In genomic region chr9:13901176-13901575, GRCh38 we compare ENCODE assay signal across 34 cellular contexts.
DNase-seq lines count a peak whose midpoint lies in the region; ATAC-seq, FAIRE-seq and TF ChIP-seq lines count a peak whose summit lies in the region.
"Had no signal": no experiment of that assay in that cellular context is flagged by ENCODE, and none has a peak within 500 bp of the region (broad histone marks: within the 10 kb centered on the region; RNA-seq: fewer than 3 reads in every experiment).

No MANE protein-coding gene starts in this region.

- peak overlapping the region; percentile 89; the same call in 1 of the 2 replicates for H2AFZ ChIP-seq in H1 (ENCODE audit: low read length)
- H2AFZ ChIP-seq: PC-9 had no signal

- H3K23me2 ChIP-seq in H1 (ENCODE audit: low read depth, low read length): no peaks in the 10 kb centered on the region

- H3K4me3 Mint-ChIP-seq in nephron: no peak overlapping the region
- no peak overlapping the region for H3K4me3 Mint-ChIP-seq in activated CD4-positive, alpha-beta T cell treated with anti-CD3 and anti-CD28 coated beads for 36 hours
- H3K4me3 Mint-ChIP-seq: CD14-positive monocyte; CD8-positive, alpha-beta memory T cell; H9 had no signal

- no peak for FAIRE-seq in H1 (lab: Jason Lieb, UNC)
- FAIRE-seq: GM12892, GM19239, HTR-8/SVneo, K562 had no signal

- H3K36me3 Mint-ChIP-seq in nephron (ENCODE audit: low read depth): peaks cover 4% of the 10 kb centered on the region
- H3K36me3 Mint-ChIP-seq in activated CD4-positive, alpha-beta T cell treated with anti-CD3 and anti-CD28 coated beads for 36 hours (ENCODE audit: low read depth): no peaks in the 10 kb centered on the region
- H3K36me3 Mint-ChIP-seq: CD14-positive monocyte; CD8-positive, alpha-beta memory T cell had no signal

- H3K4ac ChIP-seq in H1 (replicated peaks; ENCODE audit: insufficient read length, low read depth, low read length): no peak overlapping the region

- no peak overlapping the region for H3K4me2 ChIP-seq in H1 (ENCODE audit: insufficient read depth in 1 of 2, low read depth in 2 of 2, low read length in 2 of 2)
- H3K4me2 ChIP-seq: PC-9 had no signal

- DNase-seq in heart left ventricle: no peak
- no peak for DNase-seq in Right ventricle myocardium inferior (ENCODE audit: missing footprints)
- DNase-seq in H1 (ENCODE audit: low read depth in 1 of 2, low spot score in 2 of 2): no peak
- DNase-seq in H4 (ENCODE audit: low spot score): no peak
- no peak for DNase-seq in activated CD4-positive, alpha-beta T cell treated with anti-CD3 and anti-CD28 coated beads for 36 hours
- no peak for DNase-seq in G401 (ENCODE audit: low spot score)
- DNase-seq: ACHN; BE2C; CD8-positive, alpha-beta memory T cell; DMS 273 treated with DMSO at 0.1 percent for 48 hours; DMS79; EL; GF-D8; H9; Kasumi-1; MV-4-11; NCI-H1105; NCI-H1436 treated with DMSO at 0.1 percent for 48 hours; NCI-H1930; NCI-H2107; NCI-H446; NCI-H524 treated with DMSO at 0.1 percent for 48 hours; NCI-H774; PC-9; SHP77 treated with DMSO at 0.1 percent for 48 hours had no signal

- no peaks in the 10 kb centered on the region for H3K36me3 ChIP-seq in heart left ventricle
- H3K36me3 ChIP-seq in H1 (ENCODE audit: control insufficient read depth in 2 of 4, insufficient read depth in 4 of 4, low read length in 3 of 4): no peaks in the 10 kb centered on the region
- H3K36me3 ChIP-seq in subcutaneous abdominal adipose tissue (ENCODE audit: control insufficient read depth in 5 of 5, insufficient read depth in 5 of 5, low read length in 5 of 5): no peaks in the 10 kb centered on the region
- H3K36me3 ChIP-seq: BE2C had no signal

- H3K56ac ChIP-seq in H1 (replicated peaks; ENCODE audit: insufficient read length, low read depth, low read length): no peak overlapping the region

- no peak overlapping the region for H4K8ac ChIP-seq in H1 (ENCODE audit: extremely low read depth, insufficient read depth, low read length)

- TF ChIP-seq POLR2A in heart left ventricle (IDR thresholded peaks at IDR 0.05) (no peak), H1 (IDR thresholded peaks at IDR 0.05; ENCODE audit: control extremely low read depth in 1 of 2, low read depth in 2 of 2, low read length in 2 of 2) (no peak)

- no peak overlapping the region for H3K18ac ChIP-seq in H1 (ENCODE audit: extremely low read depth, low read length)

- no peak overlapping the region for H3K14ac ChIP-seq in H1 (ENCODE audit: insufficient read length)

- no peak overlapping the region for H2BK120ac ChIP-seq in H1 (replicated peaks; ENCODE audit: low read depth, low read length)

- no peak overlapping the region for H2BK5ac ChIP-seq in H1 (ENCODE audit: low read depth, low read length)

- POLR2A ChIA-PET in H1 (lab: Charles Lee; ENCODE audit: partially characterized antibody): interaction anchor here (0.6 kb wide), 1 partner anchor 445 kb away, joined by 3 read pairs; no protein-coding TSS in a partner anchor
- POLR2A ChIA-PET in activated CD4-positive, alpha-beta T cell treated with anti-CD3 and anti-CD28 coated beads for 36 hours (lab: Charles Lee): no interaction called here

- in situ Hi-C loops in G401 (cut with HindIII; ENCODE audit: low sequenced_read_pairs): no loop called here

- H3K79me2 ChIP-seq in H1 (ENCODE audit: control insufficient read depth in 1 of 2, insufficient read depth in 2 of 2, low read length in 2 of 2): no peaks in the 10 kb centered on the region

- H2BK12ac ChIP-seq in H1 (ENCODE audit: low read depth, low read length): no peak overlapping the region

- H2BK20ac ChIP-seq in H1 (ENCODE audit: low read length): no peak overlapping the region

- H4K5ac ChIP-seq in H1 (ENCODE audit: insufficient read length, low read depth, low read length): no peak overlapping the region

- TF ChIP-seq CTCF in heart left ventricle (IDR thresholded peaks at IDR 0.05): no peak
- TF ChIP-seq CTCF in H1 (IDR thresholded peaks at IDR 0.05; ENCODE audit: control extremely low read depth in 1 of 3, insufficient read depth in 1 of 3, low read depth in 1 of 3, low read length in 3 of 3): no peak
- no peak for TF ChIP-seq CTCF in nephron (IDR thresholded peaks at IDR 0.05; ENCODE audit: unreplicated experiment in 3 of 3)

- peaks cover 72% of the 10 kb centered on the region for H3K4me1 Mint-ChIP-seq in nephron
- H3K4me1 Mint-ChIP-seq in activated CD4-positive, alpha-beta T cell treated with anti-CD3 and anti-CD28 coated beads for 36 hours: no peaks in the 10 kb centered on the region
- H3K4me1 Mint-ChIP-seq: CD14-positive monocyte; CD8-positive, alpha-beta memory T cell had no signal

- intact Hi-C loops in heart left ventricle (cut with DNase I) (loop anchor here in 4 of 10 donors (2.0 to 10.0 kb wide), 5 partner anchors 124 to 256 kb away; no protein-coding TSS in a partner anchor), Right ventricle myocardium inferior (cut with DNase I) (no loop called here)
- intact Hi-C loops in activated CD4-positive, alpha-beta T cell treated with anti-CD3 and anti-CD28 coated beads for 36 hours (cut with DNase I, micrococcal nuclease): no loop called here

- peaks cover 0 to 7% (median 0%) of the 10 kb centered on the region in 12 donors for H3K9me3 ChIP-seq in heart left ventricle
- H3K9me3 ChIP-seq in H1 (ENCODE audit: insufficient read depth in 2 of 2, low read depth in 1 of 2, low read length in 1 of 2): no peaks in the 10 kb centered on the region
- H3K9me3 ChIP-seq in subcutaneous abdominal adipose tissue (ENCODE audit: control insufficient read depth in 5 of 5, low read length in 5 of 5): no peaks in the 10 kb centered on the region
- H3K9me3 ChIP-seq: BE2C had no signal

- H3K4me3 ChIP-seq in heart left ventricle (no peak overlapping the region), H1 (ENCODE audit: extremely low read depth in 1 of 4, insufficient read depth in 2 of 4, low read depth in 3 of 4, low read length in 4 of 4) (no peak overlapping the region), subcutaneous abdominal adipose tissue (ENCODE audit: low read depth in 1 of 5, low read length in 5 of 5) (no peak overlapping the region)
- H3K4me3 ChIP-seq: K562, PC-9, SK-N-MC had no signal

- no peaks in the 10 kb centered on the region for H3K27me3 Mint-ChIP-seq in nephron (ENCODE audit: low read depth)
- H3K27me3 Mint-ChIP-seq in activated CD4-positive, alpha-beta T cell treated with anti-CD3 and anti-CD28 coated beads for 36 hours: no peaks in the 10 kb centered on the region

- H3K4me1 ChIP-seq in heart left ventricle: peaks cover 6 to 62% (median 24%) of the 10 kb centered on the region in 12 donors
- H3K4me1 ChIP-seq in H1 (replicated peaks in 1 of 4; ENCODE audit: control insufficient read depth in 3 of 4, insufficient read depth in 4 of 4, low read length in 3 of 4): peaks cover 0 to 7% (median 1%) of the 10 kb centered on the region in 4 experiments; a peak in 1 of 7 replicates
- peaks cover 1 to 26% (median 23%) of the 10 kb centered on the region in 5 donors for H3K4me1 ChIP-seq in subcutaneous abdominal adipose tissue (ENCODE audit: control insufficient read depth in 5 of 5, insufficient read depth in 5 of 5, low read length in 5 of 5)

- TF ChIP-seq EP300 in H1 (IDR thresholded peaks at IDR 0.05; ENCODE audit: borderline replicate concordance in 1 of 2, low read depth in 2 of 2, low read length in 2 of 2): no peak

- no peak overlapping the region for H2AK5ac ChIP-seq in H1 (ENCODE audit: low read depth, low read length)

- no peak overlapping the region for H4K91ac ChIP-seq in H1 (replicated peaks; ENCODE audit: insufficient read length, low read length)

- H3K9ac ChIP-seq in H1 (replicated peaks in 1 of 4; ENCODE audit: extremely low read depth in 1 of 4, low read depth in 3 of 4, low read length in 3 of 4) (no peak overlapping the region), subcutaneous abdominal adipose tissue (ENCODE audit: low read length in 5 of 5) (no peak overlapping the region)

- CTCF ChIA-PET in H1 (lab: Charles Lee; ENCODE audit: partially characterized antibody): no interaction called here
- CTCF ChIA-PET in activated CD4-positive, alpha-beta T cell treated with anti-CD3 and anti-CD28 coated beads for 36 hours (lab: Charles Lee): no interaction called here

- H3K27ac Mint-ChIP-seq in nephron: peak overlapping the region; percentile 23 to 92 (median 58)
- H3K27ac Mint-ChIP-seq in activated CD4-positive, alpha-beta T cell treated with anti-CD3 and anti-CD28 coated beads for 36 hours: no peak overlapping the region
- H3K27ac Mint-ChIP-seq: CD14-positive monocyte; CD8-positive, alpha-beta memory T cell had no signal

- ATAC-seq in heart left ventricle (no peak), Right ventricle myocardium inferior (no peak)
- no peak for ATAC-seq in activated CD4-positive, alpha-beta T cell treated with anti-CD3 and anti-CD28 coated beads for 36 hours
- ATAC-seq: K562 had no signal

- H3K27me3 ChIP-seq in heart left ventricle (no peaks in the 10 kb centered on the region), H1 (replicated peaks in 1 of 4; ENCODE audit: control insufficient read depth in 3 of 4, extremely low read depth in 1 of 4, insufficient read depth in 3 of 4, low read length in 3 of 4) (no peaks in the 10 kb centered on the region), subcutaneous abdominal adipose tissue (ENCODE audit: control insufficient read depth in 5 of 5, insufficient read depth in 4 of 5, low read length in 5 of 5) (no peaks in the 10 kb centered on the region)
- H3K27me3 ChIP-seq: BE2C had no signal

- no peak overlapping the region for H2BK15ac ChIP-seq in H1 (ENCODE audit: low read length)

- WGBS in heart left ventricle, 4 donors: 87 to 96% (median 92%) methylated on average over 3 of the region's 3 CpGs
- 81% methylated on average over 3 of the region's 3 CpGs; no CpG with 5 or more reads in 1 of the 2 experiments for WGBS in H1 (ENCODE audit: extremely low coverage in 1 of 2, insufficient coverage in 1 of 2, insufficient read length in 1 of 2, insufficient replicate concordance in 2 of 2, low coverage in 1 of 2, low lambda C conversion rate in 2 of 2, missing lambda C conversion rate in 1 of 2), 2 experiments

- H3K23ac ChIP-seq in H1 (ENCODE audit: insufficient read length): no peak overlapping the region

- no peaks in the 10 kb centered on the region for H3K79me1 ChIP-seq in H1 (ENCODE audit: low read depth, low read length)

- TF ChIP-seq RAD21 in H1 (IDR thresholded peaks at IDR 0.05 in 1 of 2, conservative IDR thresholded peaks at IDR 0.05 in 1 of 2; ENCODE audit: low read depth in 2 of 2, low read length in 2 of 2): no peak

- no peaks in the 10 kb centered on the region for H4K20me1 ChIP-seq in H1 (replicated peaks in 1 of 2; ENCODE audit: control insufficient read depth in 1 of 2, insufficient read depth in 2 of 2, low read length in 2 of 2)

- H3K27ac ChIP-seq in heart left ventricle (peak overlapping the region in 9 of 12 donors; percentile 42 to 84 (median 65)), H1 (ENCODE audit: low read depth, low read length) (no peak overlapping the region), subcutaneous abdominal adipose tissue (ENCODE audit: low read depth, low read length) (peak overlapping the region; percentile 9)
- H3K27ac ChIP-seq: 22Rv1, PC-9, SK-N-MC had no signal

- H3K9me3 Mint-ChIP-seq in nephron: peaks cover 4% of the 10 kb centered on the region
- H3K9me3 Mint-ChIP-seq in activated CD4-positive, alpha-beta T cell treated with anti-CD3 and anti-CD28 coated beads for 36 hours (ENCODE audit: low read depth): peaks cover 3% of the 10 kb centered on the region

TF ChIP-seq in H1, 55 proteins besides CTCF, POLR2A, EP300 and RAD21 (continues in another document):
- TF ChIP-seq EZH2 (IDR thresholded peaks at IDR 0.05; ENCODE audit: low read depth, low read length, severe bottlenecking): no peak
